In genomic region chr22:36065462-36065774, GRCh38 we compare ENCODE assay signal across 8 cellular contexts. TPM values are rescaled to one million over a fixed set of nuclear protein-coding genes. Genes with fewer than 3 reads are reported as not detected.
A peak's percentile ranks its signal among the peaks of the same experiment; 100 is the strongest.
DNase-seq lines count a peak whose midpoint lies in the region; ATAC-seq and TF ChIP-seq lines count a peak whose summit lies in the region.

No MANE protein-coding gene starts in this region.

- H3K9me2 ChIP-seq in OCI-LY1 (ENCODE audit: low read depth, low read length) = no peaks in the 10 kb centered on the region

- H3K9ac ChIP-seq in OCI-LY1 (ENCODE audit: low read length) = no peak overlapping the region

- TF ChIP-seq CTCF in AG10803 (conservative IDR thresholded peaks at IDR 0.05; ENCODE audit: low read length) = no peak
- no peak for TF ChIP-seq CTCF in OCI-LY1 (IDR thresholded peaks at IDR 0.05; ENCODE audit: low read length)

- ATAC-seq in naive B cell (ENCODE audit: low read depth in 2 of 2) = no peak

- H3K79me2 ChIP-seq in OCI-LY1 (ENCODE audit: insufficient read depth, low read length) = no peaks in the 10 kb centered on the region

- no peaks in the 10 kb centered on the region for H3F3A ChIP-seq in OCI-LY1 (ENCODE audit: insufficient read depth, low read length)

- peak overlapping the region in 7 of 8 donors; percentile 65 to 90 (median 75) for H3K4me3 Mint-ChIP-seq in naive B cell

- H3K27ac Mint-ChIP-seq in naive B cell = no peak overlapping the region

- no peaks in the 10 kb centered on the region for H3K9me3 ChIP-seq in OCI-LY1 (ENCODE audit: low read length)
- H3K9me3 ChIP-seq in effector memory CD4-positive, alpha-beta T cell (ENCODE audit: control insufficient read depth, low read length) = no peaks in the 10 kb centered on the region

- H3K4me1 Mint-ChIP-seq in naive B cell = peaks cover 9 to 13% (median 12%) of the 10 kb centered on the region in 3 donors

- DNase-seq in AG10803 (ENCODE audit: low read depth) (no peak), naive B cell (no peak), GDM1 (lab: John Stamatoyannopoulos, UW) (no peak), NCI-H1048 (lab: John Stamatoyannopoulos, UW) (no peak), activated gamma-delta T cell (lab: John Stamatoyannopoulos, UW) (no peak)
- peak in 1 of 3 donors; percentile 1 for DNase-seq in effector memory CD4-positive, alpha-beta T cell
- DNase-seq in activated CD8-positive, alpha-beta memory T cell treated with anti-CD3 and anti-CD28 coated beads, Interleukin-2, amount 50 U/mL, for 4 hours = no peak

- H3K9me3 Mint-ChIP-seq in naive B cell = peaks cover 0 to 3% (median 0%) of the 10 kb centered on the region in 7 donors

- H3K27me3 ChIP-seq in OCI-LY1 (ENCODE audit: insufficient read depth, low read length) = no peaks in the 10 kb centered on the region
- H3K27me3 ChIP-seq in effector memory CD4-positive, alpha-beta T cell (replicated peaks; ENCODE audit: control insufficient read depth, insufficient read depth, low read length, poor library complexity, severe bottlenecking) = no peaks in the 10 kb centered on the region

- peak overlapping the region; percentile 60; the same call in 1 of the 2 replicates for H3K4me2 ChIP-seq in OCI-LY1 (ENCODE audit: low read length)

- H3K4me1 ChIP-seq in OCI-LY1 (ENCODE audit: insufficient read depth, low read length, severe bottlenecking) = peaks cover 10% of the 10 kb centered on the region
- peaks cover 10% of the 10 kb centered on the region for H3K4me1 ChIP-seq in effector memory CD4-positive, alpha-beta T cell (ENCODE audit: control insufficient read depth, insufficient read depth, low read length, poor library complexity, severe bottlenecking)

- no peaks in the 10 kb centered on the region for H3K36me3 ChIP-seq in OCI-LY1 (ENCODE audit: insufficient read depth, low read length)
- no peaks in the 10 kb centered on the region for H3K36me3 ChIP-seq in effector memory CD4-positive, alpha-beta T cell (ENCODE audit: control insufficient read depth, insufficient read depth, low read length)

- H2AFZ ChIP-seq in OCI-LY1 (ENCODE audit: low read length) = no peak overlapping the region

- H3K4me3 ChIP-seq in AG10803 (ENCODE audit: low read length) (peak overlapping the region; percentile 70), OCI-LY1 (ENCODE audit: low read depth, low read length, poor library complexity, severe bottlenecking) (no peak overlapping the region)
- H3K4me3 ChIP-seq in effector memory CD4-positive, alpha-beta T cell (ENCODE audit: insufficient read depth, low read depth, low read length, poor library complexity, severe bottlenecking) = peak overlapping the region; percentile 61

- H3K36me3 Mint-ChIP-seq in naive B cell = peaks cover 0 to 5% of the 10 kb centered on the region in 2 donors

- H4K20me1 ChIP-seq in OCI-LY1 (ENCODE audit: insufficient read depth, low read length) = no peaks in the 10 kb centered on the region

- H3K27me3 Mint-ChIP-seq in naive B cell = peaks cover 25 to 38% (median 31%) of the 10 kb centered on the region in 3 donors

- no peak overlapping the region for H3K27ac ChIP-seq in OCI-LY1 (ENCODE audit: low read depth, low read length, poor library complexity, severe bottlenecking)
- no peak overlapping the region for H3K27ac ChIP-seq in effector memory CD4-positive, alpha-beta T cell (ENCODE audit: insufficient read depth, low read length, poor library complexity, severe bottlenecking)

RNA-seq across cellular contexts. Expression of gene RBFOX2, which starts 36.8 kb away (rescaled TPM):
- not detected for polyA plus RNA-seq in naive B cell (ENCODE audit: low read depth in 6 of 6)
